Comparison of ENCODE assay signal across 1 cellular context in the genomic region with DNA sequence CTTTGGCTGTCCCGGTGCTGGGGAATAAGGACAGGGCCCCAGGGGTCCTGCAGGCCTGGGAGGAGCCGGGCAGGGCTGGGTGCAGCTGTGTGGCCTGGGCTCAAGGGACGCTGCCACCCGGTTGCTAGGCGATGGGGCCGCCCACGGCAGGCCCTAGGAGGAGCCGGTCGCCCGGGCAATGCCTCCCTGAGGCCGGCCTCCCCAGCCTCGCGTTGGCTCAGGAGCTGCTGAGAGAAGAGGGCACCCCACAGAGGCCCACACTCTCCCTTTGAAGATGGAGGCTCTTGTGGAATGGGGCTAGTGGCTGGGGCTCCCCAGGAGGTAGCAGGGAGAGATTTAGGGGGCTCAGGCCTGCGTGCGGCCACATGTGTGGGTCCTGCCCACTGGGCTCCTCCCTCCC.
TF ChIP-seq lines count a peak whose summit lies in the region.

A gene (minus strand): TSS at position 109 of the 400 bp plus-strand sequence. CDS start 120 bp downstream, outside the sequence.

TF ChIP-seq in GM23338, 12 proteins besides CTCF, POLR2A, EP300 and RAD21 (continued from another document):
- TF ChIP-seq, protein P1, sequence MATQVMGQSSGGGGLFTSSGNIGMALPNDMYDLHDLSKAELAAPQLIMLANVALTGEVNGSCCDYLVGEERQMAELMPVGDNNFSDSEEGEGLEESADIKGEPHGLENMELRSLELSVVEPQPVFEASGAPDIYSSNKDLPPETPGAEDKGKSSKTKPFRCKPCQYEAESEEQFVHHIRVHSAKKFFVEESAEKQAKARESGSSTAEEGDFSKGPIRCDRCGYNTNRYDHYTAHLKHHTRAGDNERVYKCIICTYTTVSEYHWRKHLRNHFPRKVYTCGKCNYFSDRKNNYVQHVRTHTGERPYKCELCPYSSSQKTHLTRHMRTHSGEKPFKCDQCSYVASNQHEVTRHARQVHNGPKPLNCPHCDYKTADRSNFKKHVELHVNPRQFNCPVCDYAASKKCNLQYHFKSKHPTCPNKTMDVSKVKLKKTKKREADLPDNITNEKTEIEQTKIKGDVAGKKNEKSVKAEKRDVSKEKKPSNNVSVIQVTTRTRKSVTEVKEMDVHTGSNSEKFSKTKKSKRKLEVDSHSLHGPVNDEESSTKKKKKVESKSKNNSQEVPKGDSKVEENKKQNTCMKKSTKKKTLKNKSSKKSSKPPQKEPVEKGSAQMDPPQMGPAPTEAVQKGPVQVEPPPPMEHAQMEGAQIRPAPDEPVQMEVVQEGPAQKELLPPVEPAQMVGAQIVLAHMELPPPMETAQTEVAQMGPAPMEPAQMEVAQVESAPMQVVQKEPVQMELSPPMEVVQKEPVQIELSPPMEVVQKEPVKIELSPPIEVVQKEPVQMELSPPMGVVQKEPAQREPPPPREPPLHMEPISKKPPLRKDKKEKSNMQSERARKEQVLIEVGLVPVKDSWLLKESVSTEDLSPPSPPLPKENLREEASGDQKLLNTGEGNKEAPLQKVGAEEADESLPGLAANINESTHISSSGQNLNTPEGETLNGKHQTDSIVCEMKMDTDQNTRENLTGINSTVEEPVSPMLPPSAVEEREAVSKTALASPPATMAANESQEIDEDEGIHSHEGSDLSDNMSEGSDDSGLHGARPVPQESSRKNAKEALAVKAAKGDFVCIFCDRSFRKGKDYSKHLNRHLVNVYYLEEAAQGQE (IDR thresholded peaks at IDR 0.05; ENCODE audit: unreplicated experiment): no peak
- no peak for TF ChIP-seq ZNF331 (CRISPR knock-in tag; IDR thresholded peaks at IDR 0.05; ENCODE audit: low read depth)
- TF ChIP-seq POLR2AphosphoS5 (IDR thresholded peaks at IDR 0.05; ENCODE audit: low read depth): no peak
- no peak for TF ChIP-seq STAT1 (IDR thresholded peaks at IDR 0.05; ENCODE audit: unreplicated experiment)
- no peak for TF ChIP-seq EZH2phosphoT487 (IDR thresholded peaks at IDR 0.05; ENCODE audit: unreplicated experiment)
- TF ChIP-seq CREB1 (CRISPR knock-in tag; IDR thresholded peaks at IDR 0.05; ENCODE audit: low read depth): no peak
- no peak for TF ChIP-seq NANOG (IDR thresholded peaks at IDR 0.05; ENCODE audit: borderline replicate concordance)
- no peak for TF ChIP-seq JUNB (IDR thresholded peaks at IDR 0.05; ENCODE audit: unreplicated experiment)
TF ChIP-seq in GM23338: peak in this region for 0.
